15 cellular contexts compared by ENCODE assay signal in the genomic region with DNA sequence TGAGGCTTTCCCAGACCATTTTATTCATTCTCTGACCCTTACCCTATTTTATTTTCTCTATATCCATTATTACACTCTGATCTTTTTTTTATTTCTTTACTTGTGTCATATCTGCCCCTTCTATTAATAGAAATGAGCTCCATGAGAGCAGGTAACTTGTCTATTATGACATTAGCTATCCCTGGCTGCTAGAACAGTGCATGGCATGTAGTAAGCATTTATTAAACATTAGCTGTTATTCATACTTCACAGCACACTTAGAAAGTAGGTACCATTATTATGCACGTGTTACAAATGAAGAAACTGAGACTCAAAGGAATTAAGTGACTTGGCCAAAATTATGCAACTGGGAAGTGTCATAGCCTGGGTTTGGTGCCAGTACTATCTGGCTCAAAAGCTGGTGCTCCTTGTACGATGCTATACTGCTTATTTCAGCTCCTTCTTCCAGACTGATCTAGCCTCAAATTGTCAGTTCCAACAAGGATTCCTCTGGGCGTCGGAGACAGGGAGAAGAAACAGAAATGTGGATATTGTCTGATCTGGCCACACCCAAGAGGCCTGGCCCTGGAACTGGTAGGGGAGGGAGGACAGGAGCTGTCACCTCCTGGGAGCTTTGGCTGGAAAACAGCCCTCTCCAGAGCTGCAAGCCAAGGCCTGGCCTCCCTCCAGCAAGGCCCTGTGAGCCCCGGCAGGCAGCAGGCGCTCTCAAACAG. TPM values are rescaled to one million over a fixed set of nuclear protein-coding genes. Genes with fewer than 3 reads are reported as not detected.
DNase-seq lines count a peak whose midpoint lies in the region; ATAC-seq and TF ChIP-seq lines count a peak whose summit lies in the region.
"Had no signal": no experiment of that assay in that cellular context is flagged by ENCODE, and none has a peak within 500 bp of the region (broad histone marks: within the 10 kb centered on the region; RNA-seq: fewer than 3 reads in every experiment).

No MANE protein-coding gene starts in this region.

- intact Hi-C loops in Right ventricle myocardium inferior (cut with DNase I) = no loop called here
- intact Hi-C loops in cardiac septum (cut with DNase I) = no loop called here
- intact Hi-C loops in vagina (cut with DNase I) = no loop called here
- intact Hi-C loops in activated T-helper 1 cell treated with anti-CD3 and anti-CD28 coated beads, Interleukin-12 subunit alpha, Interleukin-12 subunit beta, Interleukin-2, Interleukin-4 antibody, amounts not matched to agents 30 ng/mL and 10 ng/mL and 1 ng/mL, durations not matched to agents 14 hours and 24 hours and 36 hours (cut with micrococcal nuclease) = no loop called here

- no peak for TF ChIP-seq POLR2A in vagina (IDR thresholded peaks at IDR 0.05)

- peak; percentile 93 for ATAC-seq in Right ventricle myocardium inferior
- ATAC-seq: A549 had no signal

- H3K27ac Mint-ChIP-seq in activated T-helper 1 cell treated with anti-CD3 and anti-CD28 coated beads, Interleukin-12 subunit alpha, Interleukin-12 subunit beta, Interleukin-2, Interleukin-4 antibody, amounts not matched to agents 30 ng/mL and 10 ng/mL and 1 ng/mL, durations not matched to agents 14 hours and 24 hours and 36 hours = no peak overlapping the region
- H3K27ac Mint-ChIP-seq: IgD-negative memory B cell had no signal

- H3K9ac ChIP-seq in muscle layer of colon (ENCODE audit: low read length) = no peak overlapping the region

- no peaks in the 10 kb centered on the region for H3K36me3 Mint-ChIP-seq in activated T-helper 1 cell treated with anti-CD3 and anti-CD28 coated beads, Interleukin-12 subunit alpha, Interleukin-12 subunit beta, Interleukin-2, Interleukin-4 antibody, amounts not matched to agents 30 ng/mL and 10 ng/mL and 1 ng/mL, durations not matched to agents 14 hours and 24 hours and 36 hours (ENCODE audit: low read depth)
- H3K36me3 Mint-ChIP-seq: IgD-negative memory B cell had no signal

- no peak overlapping the region for H3K4me3 Mint-ChIP-seq in activated T-helper 1 cell treated with anti-CD3 and anti-CD28 coated beads, Interleukin-12 subunit alpha, Interleukin-12 subunit beta, Interleukin-2, Interleukin-4 antibody, amounts not matched to agents 30 ng/mL and 10 ng/mL and 1 ng/mL, durations not matched to agents 14 hours and 24 hours and 36 hours
- H3K4me3 Mint-ChIP-seq: IgD-negative memory B cell had no signal

- no peaks in the 10 kb centered on the region for H3K9me3 Mint-ChIP-seq in activated T-helper 1 cell treated with anti-CD3 and anti-CD28 coated beads, Interleukin-12 subunit alpha, Interleukin-12 subunit beta, Interleukin-2, Interleukin-4 antibody, amounts not matched to agents 30 ng/mL and 10 ng/mL and 1 ng/mL, durations not matched to agents 14 hours and 24 hours and 36 hours
- H3K9me3 Mint-ChIP-seq: IgD-negative memory B cell had no signal

- DNase-seq in Right ventricle myocardium inferior (ENCODE audit: missing footprints) = peak; percentile 83
- DNase-seq in cardiac septum (ENCODE audit: low spot score) = no peak
- peak; percentile 51 for DNase-seq in epithelial cell of esophagus (ENCODE audit: low read depth)
- DNase-seq in vagina (ENCODE audit: extremely low spot score in 2 of 2) = peak in 1 of 2 donors; percentile 91
- no peak for DNase-seq in WERI-Rb-1
- no peak for DNase-seq in activated T-helper 1 cell treated with anti-CD3 and anti-CD28 coated beads, Interleukin-12 subunit alpha, Interleukin-12 subunit beta, Interleukin-2, Interleukin-4 antibody, amounts not matched to agents 30 ng/mL and 10 ng/mL and 1 ng/mL, durations not matched to agents 14 hours and 24 hours and 36 hours (ENCODE audit: low spot score)
- DNase-seq in stimulated activated CD4-positive, alpha-beta T cell treated with anti-CD3 and anti-CD28 coated beads, Interleukin-2, amount 100 ng/mL, for 24 hours = no peak
- DNase-seq: activated CD4-positive, alpha-beta T cell treated with anti-CD3 and anti-CD28 coated beads for 1 hour; activated gamma-delta T cell; NCI-H226; SIG-M5; small intestine had no signal

- H3K9me3 ChIP-seq in muscle layer of colon (ENCODE audit: low read length) (no peaks in the 10 kb centered on the region), vagina (no peaks in the 10 kb centered on the region), WERI-Rb-1 (ENCODE audit: severe bottlenecking) (no peaks in the 10 kb centered on the region)
- H3K9me3 ChIP-seq: A549 had no signal

- H3K4me3 ChIP-seq in epithelial cell of esophagus (ENCODE audit: low read length) (no peak overlapping the region), muscle layer of colon (ENCODE audit: low read depth in 1 of 2, low read length in 2 of 2) (no peak overlapping the region), vagina (no peak overlapping the region), WERI-Rb-1 (ENCODE audit: low read depth, low read length) (no peak overlapping the region)
- H3K4me3 ChIP-seq: A549 had no signal

- TF ChIP-seq CTCF in epithelial cell of esophagus (IDR thresholded peaks at IDR 0.05; ENCODE audit: insufficient read depth, low read depth, low read length, missing control alignments) (no peak), vagina (IDR thresholded peaks at IDR 0.05) (no peak), WERI-Rb-1 (IDR thresholded peaks at IDR 0.05; ENCODE audit: low read depth, low read length) (no peak)

- H3K4me1 Mint-ChIP-seq in activated T-helper 1 cell treated with anti-CD3 and anti-CD28 coated beads, Interleukin-12 subunit alpha, Interleukin-12 subunit beta, Interleukin-2, Interleukin-4 antibody, amounts not matched to agents 30 ng/mL and 10 ng/mL and 1 ng/mL, durations not matched to agents 14 hours and 24 hours and 36 hours (ENCODE audit: low read depth) = no peaks in the 10 kb centered on the region

- H3K36me3 ChIP-seq in muscle layer of colon (ENCODE audit: insufficient read depth, low read length) (no peaks in the 10 kb centered on the region), vagina (no peaks in the 10 kb centered on the region), WERI-Rb-1 (no peaks in the 10 kb centered on the region)

- no peaks in the 10 kb centered on the region for H3K27me3 ChIP-seq in muscle layer of colon (ENCODE audit: control insufficient read depth in 1 of 2, insufficient read depth in 2 of 2, low read length in 2 of 2)
- H3K27me3 ChIP-seq in vagina = no peaks in the 10 kb centered on the region
- no peaks in the 10 kb centered on the region for H3K27me3 ChIP-seq in WERI-Rb-1 (ENCODE audit: insufficient read depth, low read depth, severe bottlenecking)

- H3K27ac ChIP-seq in muscle layer of colon (ENCODE audit: low read depth, low read length) (peak overlapping the region; percentile 35), vagina (peak overlapping the region; percentile 60), WERI-Rb-1 (no peak overlapping the region)
- H3K27ac ChIP-seq: A549 had no signal

- peaks cover 3% of the 10 kb centered on the region for H3K27me3 Mint-ChIP-seq in activated T-helper 1 cell treated with anti-CD3 and anti-CD28 coated beads, Interleukin-12 subunit alpha, Interleukin-12 subunit beta, Interleukin-2, Interleukin-4 antibody, amounts not matched to agents 30 ng/mL and 10 ng/mL and 1 ng/mL, durations not matched to agents 14 hours and 24 hours and 36 hours (ENCODE audit: insufficient read depth)

- H3K4me1 ChIP-seq in muscle layer of colon (ENCODE audit: insufficient read depth, low read length) (peaks cover 17% of the 10 kb centered on the region), vagina (peaks cover 13% of the 10 kb centered on the region)
- H3K4me1 ChIP-seq: A549 had no signal

RNA-seq across cellular contexts. Expression of a gene that starts 10.8 kb away (rescaled TPM):
- not detected for total RNA-seq in Right ventricle myocardium inferior
- 0.30 TPM for total RNA-seq in cardiac septum
- total RNA-seq in vagina = 12.0 TPM
- 2.2 and 2.3 TPM in 2 replicates for total RNA-seq in activated T-helper 1 cell treated with anti-CD3 and anti-CD28 coated beads, Interleukin-12 subunit alpha, Interleukin-12 subunit beta, Interleukin-2, Interleukin-4 antibody, amounts not matched to agents 30 ng/mL and 10 ng/mL and 1 ng/mL, durations not matched to agents 14 hours and 24 hours and 36 hours

Comparison
In these comparisons a context has a peak if more than half of its experiments do, and no peak if none do; other contexts are left out.
1. DNase-seq: peak in Right ventricle myocardium inferior (single experiment) and epithelial cell of esophagus (single experiment); none in cardiac septum (single experiment), WERI-Rb-1 (single experiment), activated T-helper 1 cell treated with anti-CD3 and anti-CD28 coated beads, Interleukin-12 subunit alpha, Interleukin-12 subunit beta, Interleukin-2, Interleukin-4 antibody, amounts not matched to agents 30 ng/mL and 10 ng/mL and 1 ng/mL, durations not matched to agents 14 hours and 24 hours and 36 hours (single experiment) and stimulated activated CD4-positive, alpha-beta T cell treated with anti-CD3 and anti-CD28 coated beads, Interleukin-2, amount 100 ng/mL, for 24 hours (0 of 2).